Comparison of ENCODE assay signal across 14 cellular contexts in the genomic region with DNA sequence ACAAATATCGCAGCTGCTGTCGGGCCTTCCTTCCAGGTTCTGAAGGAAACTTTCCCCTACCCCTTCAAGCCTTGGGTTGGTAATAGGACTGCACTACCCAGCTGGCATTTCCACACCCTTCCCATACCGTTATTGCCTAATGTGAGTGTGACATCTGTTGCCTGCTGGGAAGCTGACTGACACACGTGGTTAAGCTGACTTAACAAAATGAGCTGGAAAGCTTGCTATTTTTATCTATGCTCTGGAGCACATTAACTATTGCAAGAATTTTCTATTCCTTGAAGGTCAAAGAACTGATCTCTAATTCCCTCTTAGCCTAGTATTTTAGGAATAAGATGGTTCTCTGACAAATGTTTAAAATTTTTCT.
DNase-seq lines count a peak whose midpoint lies in the region; ATAC-seq and TF ChIP-seq lines count a peak whose summit lies in the region.
"Had no signal": no experiment of that assay in that cellular context is flagged by ENCODE, and none has a peak within 500 bp of the region (broad histone marks: within the 10 kb centered on the region; RNA-seq: fewer than 3 reads in every experiment).

No MANE protein-coding gene starts in this region.

- no peaks in the 10 kb centered on the region for H3K9me3 ChIP-seq in Peyer's patch
- H3K9me3 ChIP-seq: sigmoid colon had no signal

- no peaks in the 10 kb centered on the region for H3K79me2 ChIP-seq in GM23338 (replicated peaks; ENCODE audit: insufficient read depth)

- in situ Hi-C loops in SK-MEL-5 (cut with HindIII; ENCODE audit: low pct_unique_long_range_greater_than_20kb, low sequenced_read_pairs): no loop called here

- POLR2A ChIA-PET in WTC11 (lab: Charles Lee): no interaction called here

- peak; percentile 82 for DNase-seq in GM03348 (ENCODE audit: low spot score)
- DNase-seq in SK-MEL-5 (ENCODE audit: low read depth, low spot score): peak; percentile 20
- DNase-seq in foreskin melanocyte: peak; percentile 38
- DNase-seq in sciatic nerve (ENCODE audit: low spot score): no peak
- DNase-seq in GM23338 (ENCODE audit: low spot score): no peak
- DNase-seq in WTC11 (ENCODE audit: low spot score): no peak
- DNase-seq in Peyer's patch: no peak
- DNase-seq: DMS53, dorsolateral prefrontal cortex, islet precursor cell, sigmoid colon, T-helper 2 cell had no signal

- no peaks in the 10 kb centered on the region for H3K27me3 ChIP-seq in GM23338 (ENCODE audit: insufficient read depth)
- H3K27me3 ChIP-seq in Peyer's patch: no peaks in the 10 kb centered on the region
- H3K27me3 ChIP-seq: sigmoid colon had no signal

- peaks cover under 1% of the 10 kb centered on the region; the same call in 1 of the 2 replicates for H3K4me1 ChIP-seq in GM23338 (ENCODE audit: insufficient read depth)
- H3K4me1 ChIP-seq in Peyer's patch: no peaks in the 10 kb centered on the region
- H3K4me1 ChIP-seq: sigmoid colon had no signal

- H3K27ac ChIP-seq in GM23338 (ENCODE audit: low read depth) (no peak overlapping the region), Peyer's patch (no peak overlapping the region)
- H3K27ac ChIP-seq: dorsolateral prefrontal cortex, sigmoid colon had no signal

- H2AFZ ChIP-seq in GM23338: no peak overlapping the region

- 0 out of 3 replicates have a peak, but pooled peaks cover 6% of the 10 kb centered on the region for H3K36me3 Mint-ChIP-seq in GM23338 (ENCODE audit: low read depth)
- H3K36me3 Mint-ChIP-seq in WTC11: no peaks in the 10 kb centered on the region
- H3K36me3 Mint-ChIP-seq: stimulated activated memory B cell treated with anti-CD40 and anti-IgM and Interleukin-4, amounts not matched to agents 10 μg/mL and 1 μg/mL and 100 μg/mL, for 72 hours had no signal

- H3K4me3 ChIP-seq in GM23338: no peak overlapping the region
- H3K4me3 ChIP-seq in Peyer's patch: no peak overlapping the region
- H3K4me3 ChIP-seq: dorsolateral prefrontal cortex, sigmoid colon had no signal

- ATAC-seq in sciatic nerve: peak; percentile 94
- ATAC-seq in HG03571 (IDR thresholded peaks at IDR 0.05; ENCODE audit: unreplicated experiment): no peak
- no peak for ATAC-seq in GM23338
- ATAC-seq in WTC11: no peak
- ATAC-seq: stimulated activated memory B cell treated with anti-CD40 and anti-IgM and Interleukin-4, amounts not matched to agents 10 μg/mL and 1 μg/mL and 100 μg/mL, for 72 hours had no signal

- TF ChIP-seq POLR2A in Peyer's patch (IDR thresholded peaks at IDR 0.05): no peak

- H3K9me2 ChIP-seq in GM23338 (ENCODE audit: insufficient read depth): peaks cover 11% of the 10 kb centered on the region; the same call in 1 of the 2 replicates

- H3K27me3 Mint-ChIP-seq in GM23338 (ENCODE audit: insufficient read depth, low read depth, poor library complexity): peaks cover 6% of the 10 kb centered on the region
- H3K27me3 Mint-ChIP-seq in WTC11 (ENCODE audit: low read depth): no peaks in the 10 kb centered on the region; the same call in 1 of the 2 replicates
- H3K27me3 Mint-ChIP-seq: stimulated activated memory B cell treated with anti-CD40 and anti-IgM and Interleukin-4, amounts not matched to agents 10 μg/mL and 1 μg/mL and 100 μg/mL, for 72 hours had no signal

- no peaks in the 10 kb centered on the region for H3K36me3 ChIP-seq in GM23338 (ENCODE audit: insufficient read depth)
- no peaks in the 10 kb centered on the region for H3K36me3 ChIP-seq in Peyer's patch
- H3K36me3 ChIP-seq: sigmoid colon had no signal

- H3K4me1 Mint-ChIP-seq in GM23338: peaks cover 9% of the 10 kb centered on the region; the same call in 2 of the 3 replicates
- H3K4me1 Mint-ChIP-seq in WTC11: peaks cover 12% of the 10 kb centered on the region
- H3K4me1 Mint-ChIP-seq: stimulated activated memory B cell treated with anti-CD40 and anti-IgM and Interleukin-4, amounts not matched to agents 10 μg/mL and 1 μg/mL and 100 μg/mL, for 72 hours had no signal

- H3K27ac Mint-ChIP-seq in GM23338: no peak overlapping the region
- no peak overlapping the region for H3K27ac Mint-ChIP-seq in WTC11
- H3K27ac Mint-ChIP-seq: stimulated activated memory B cell treated with anti-CD40 and anti-IgM and Interleukin-4, amounts not matched to agents 10 μg/mL and 1 μg/mL and 100 μg/mL, for 72 hours had no signal

- intact Hi-C loops in sciatic nerve (cut with DNase I): no loop called here

- no peaks in the 10 kb centered on the region for H4K20me1 ChIP-seq in GM23338 (replicated peaks; ENCODE audit: insufficient read depth)

- TF ChIP-seq CTCF in GM23338 (conservative IDR thresholded peaks at IDR 0.05; ENCODE audit: low read depth in 2 of 2) (no peak), WTC11 (IDR thresholded peaks at IDR 0.05) (no peak), Peyer's patch (IDR thresholded peaks at IDR 0.05) (no peak)

- no peak overlapping the region for H3K4me3 Mint-ChIP-seq in GM23338
- no peak overlapping the region for H3K4me3 Mint-ChIP-seq in WTC11
- H3K4me3 Mint-ChIP-seq: stimulated activated memory B cell treated with anti-CD40 and anti-IgM and Interleukin-4, amounts not matched to agents 10 μg/mL and 1 μg/mL and 100 μg/mL, for 72 hours had no signal

- no peak overlapping the region for H3K4me2 ChIP-seq in GM23338

- CTCF ChIA-PET in WTC11 (lab: Charles Lee): interaction anchor here (1.0 kb wide), 1 partner anchor 15 kb away, joined by 5 read pairs; no protein-coding TSS in a partner anchor

- no peaks in the 10 kb centered on the region; the same call in 2 of the 3 replicates for H3K9me3 Mint-ChIP-seq in GM23338
- 0 out of 2 replicates have a peak, but pooled peaks cover 3% of the 10 kb centered on the region for H3K9me3 Mint-ChIP-seq in WTC11
- H3K9me3 Mint-ChIP-seq: stimulated activated memory B cell treated with anti-CD40 and anti-IgM and Interleukin-4, amounts not matched to agents 10 μg/mL and 1 μg/mL and 100 μg/mL, for 72 hours had no signal

- no peaks in the 10 kb centered on the region for H3F3A ChIP-seq in GM23338 (replicated peaks; ENCODE audit: low read depth)

TF ChIP-seq in GM23338, 12 proteins besides CTCF, POLR2A, EP300 and RAD21 (continues in another document):
- TF ChIP-seq EZH2 (IDR thresholded peaks at IDR 0.05; ENCODE audit: low read depth, unreplicated experiment) (no peak), STAT1 (IDR thresholded peaks at IDR 0.05; ENCODE audit: unreplicated experiment) (no peak)

TF ChIP-seq in WTC11, 78 proteins besides CTCF, POLR2A, EP300 and RAD21:
- no peak for TF ChIP-seq ZNF423 (CRISPR knock-in tag; IDR thresholded peaks at IDR 0.05)
TF ChIP-seq in WTC11: peak in this region for 0.

Comparison
In these comparisons a context has a peak if more than half of its experiments do, and no peak if none do; other contexts are left out.
1. DNase-seq: peak in GM03348 (single experiment), SK-MEL-5 (single experiment) and foreskin melanocyte (single experiment); none in sciatic nerve (single experiment), GM23338 (single experiment), WTC11 (single experiment) and Peyer's patch (0 of 3).